ENCODE assay signal across 8 cellular contexts in the genomic region with DNA sequence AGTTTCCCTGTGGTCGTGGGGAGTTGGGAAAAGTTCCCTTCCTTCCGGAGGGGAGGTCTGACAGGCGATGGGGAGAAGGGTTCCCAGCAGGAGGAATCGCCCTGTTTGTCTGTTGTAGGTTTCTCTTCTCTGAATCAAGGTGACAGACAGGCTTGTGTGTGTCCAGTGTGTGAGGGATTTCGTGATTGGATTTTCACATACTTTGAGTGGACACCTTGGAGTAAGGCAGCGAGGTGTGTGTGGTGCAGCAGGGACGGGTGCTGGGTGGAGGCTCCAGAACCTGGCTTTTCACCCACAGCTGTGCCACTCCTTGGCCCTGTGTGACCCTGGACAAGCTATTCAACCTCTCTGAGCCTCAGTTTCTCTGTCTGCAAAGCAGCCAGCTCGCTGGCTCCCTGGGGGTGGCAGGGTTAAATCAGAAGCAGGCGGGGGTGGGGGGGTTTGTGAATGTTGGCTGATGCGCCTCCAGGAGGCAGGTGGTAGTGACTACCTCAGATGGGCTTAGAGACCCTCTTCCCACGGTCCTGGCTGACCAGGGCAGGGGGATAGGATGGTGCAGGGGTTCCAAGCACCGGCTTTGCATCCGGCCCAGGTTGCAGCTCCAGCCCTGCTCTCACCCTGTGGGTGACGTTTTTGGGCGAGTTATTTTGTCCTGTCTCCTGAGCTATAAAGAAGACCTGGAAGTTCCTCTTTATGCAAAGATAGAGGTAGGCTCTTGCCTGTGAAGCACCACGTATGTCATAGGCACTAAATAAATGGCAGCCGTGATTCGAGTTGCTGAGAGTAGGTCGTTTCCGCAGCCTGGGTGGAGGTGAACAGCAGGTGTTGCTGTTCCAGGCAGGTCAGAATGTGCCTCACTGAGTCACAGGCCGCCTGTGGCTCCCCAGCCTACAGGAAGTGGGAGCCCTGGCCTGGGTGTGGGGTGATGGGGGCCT. TPM values are rescaled to one million over a fixed set of nuclear protein-coding genes. Genes with fewer than 3 reads are reported as not detected.
A peak's percentile ranks its signal among the peaks of the same experiment; 100 is the strongest.
DNase-seq lines count a peak whose midpoint lies in the region; ATAC-seq and TF ChIP-seq lines count a peak whose summit lies in the region.

No MANE protein-coding gene starts in this region.

- no peaks in the 10 kb centered on the region for H3K79me2 ChIP-seq in HCT116 (ENCODE audit: insufficient read depth, low read length)

- peak overlapping the region; percentile 94 for H3K4me2 ChIP-seq in HCT116 (ENCODE audit: low read length)

- ATAC-seq in HCT116, result peak; percentile 36
- ATAC-seq in GM19455 (IDR thresholded peaks at IDR 0.05; ENCODE audit: unreplicated experiment), result no peak
- ATAC-seq in HG03135 (IDR thresholded peaks at IDR 0.05; ENCODE audit: unreplicated experiment), result no peak
- no peak for ATAC-seq in CD8-positive, alpha-beta T cell

- CTCF ChIA-PET in HCT116 (lab: Charles Lee), result interaction anchor here (0.8 kb wide), 1 partner anchor 25 kb away, joined by 4 read pairs; no protein-coding TSS in a partner anchor
- CTCF ChIA-PET in CD8-positive, alpha-beta T cell (lab: Charles Lee), result interaction anchor here (0.6 kb wide), 1 partner anchor 153 kb away, joined by 3 read pairs; no protein-coding TSS in a partner anchor

- H3K9me3 ChIP-seq in HCT116 (ENCODE audit: control insufficient read depth in 1 of 2, insufficient read depth in 1 of 2, low read depth in 1 of 2, low read length in 2 of 2) (no peaks in the 10 kb centered on the region), iPS DF 6.9 (ENCODE audit: control insufficient read depth, insufficient read depth, low read length) (no peaks in the 10 kb centered on the region)
- H3K9me3 ChIP-seq in CD8-positive, alpha-beta T cell (ENCODE audit: low read length), result no peaks in the 10 kb centered on the region

- DNase-seq in HCT116 (ENCODE audit: low read depth, low spot score) (no peak), iPS DF 6.9 (ENCODE audit: low read depth, low spot score) (no peak), islet precursor cell (no peak)
- no peak for DNase-seq in CD8-positive, alpha-beta T cell

- peaks cover 5% of the 10 kb centered on the region for H3K4me1 Mint-ChIP-seq in CD8-positive, alpha-beta T cell (ENCODE audit: low read depth)

- H3K36me3 Mint-ChIP-seq in CD8-positive, alpha-beta T cell, result no peaks in the 10 kb centered on the region

- H3K27me3 ChIP-seq in HCT116 (ENCODE audit: insufficient read depth, low read length) (no peaks in the 10 kb centered on the region), iPS DF 6.9 (ENCODE audit: control insufficient read depth, insufficient read depth, low read length) (peaks cover 2% of the 10 kb centered on the region; the same call in 1 of the 2 replicates)
- peaks cover 5% of the 10 kb centered on the region for H3K27me3 ChIP-seq in CD8-positive, alpha-beta T cell (ENCODE audit: insufficient read depth, low read length)

- H4K20me1 ChIP-seq in HCT116 (ENCODE audit: insufficient read depth), result no peaks in the 10 kb centered on the region

- H3K4me3 Mint-ChIP-seq in CD8-positive, alpha-beta T cell, result no peak overlapping the region

- no peak for TF ChIP-seq RAD21 in HCT116 (IDR thresholded peaks at IDR 0.05; ENCODE audit: low read depth)

- H3K4me3 ChIP-seq in HCT116 (replicated peaks in 1 of 2; ENCODE audit: low read depth in 1 of 2, low read length in 2 of 2), result peak overlapping the region; percentile 27 to 61
- H3K4me3 ChIP-seq in WI38 (ENCODE audit: low read depth, low read length), result peak overlapping the region; percentile 95
- H3K4me3 ChIP-seq in iPS DF 6.9 (ENCODE audit: low read length), result peak overlapping the region; percentile 49; the same call in 1 of the 2 replicates
- peak overlapping the region; percentile 33 to 49 (median 46) for H3K4me3 ChIP-seq in skin epidermis
- H3K4me3 ChIP-seq in CD8-positive, alpha-beta T cell (ENCODE audit: low read depth, low read length), result no peak overlapping the region

- RAD21 ChIA-PET in HCT116 (lab: Charles Lee; ENCODE audit: low non-redundant PET in 1 of 2, low total read pairs in 2 of 2, uncharacterized antibody in 2 of 2, unreplicated experiment in 2 of 2), result no interaction called here

- BruUV-seq in HCT116 (replicated peaks; lab: Mats Ljungman, UMichigan), result TSS peak; percentile 81

- WGBS in iPS DF 6.9 (ENCODE audit: insufficient coverage, insufficient read length), result no CpG with 5 or more reads among the region's 21 CpGs

- intact Hi-C loops in HCT116 (cut with micrococcal nuclease), result no loop called here
- intact Hi-C loops in CD8-positive, alpha-beta T cell (cut with DNase I, micrococcal nuclease), result no loop called here

- no peak for TF ChIP-seq CTCF in HCT116 (IDR thresholded peaks at IDR 0.05 in 2 of 3, conservative IDR thresholded peaks at IDR 0.05 in 1 of 3; ENCODE audit: borderline replicate concordance in 1 of 3, insufficient read depth in 1 of 3, low read depth in 2 of 3, low read length in 2 of 3)
- no peak for TF ChIP-seq CTCF in WI38 (IDR thresholded peaks at IDR 0.05; ENCODE audit: low read depth, low read length)
- no peak for TF ChIP-seq CTCF in CD8-positive, alpha-beta T cell (IDR thresholded peaks at IDR 0.05)

- peak overlapping the region; percentile 27; the same call in 1 of the 2 replicates for H3K9ac ChIP-seq in HCT116 (ENCODE audit: low read length)

- no peaks in the 10 kb centered on the region for H3K9me2 ChIP-seq in HCT116 (ENCODE audit: insufficient read depth)

- TF ChIP-seq POLR2A in HCT116 (IDR thresholded peaks at IDR 0.05; ENCODE audit: borderline replicate concordance, extremely low read depth, insufficient read depth, insufficient read length), result no peak

- no peak overlapping the region for H3K27ac Mint-ChIP-seq in CD8-positive, alpha-beta T cell

- H3K27me3 Mint-ChIP-seq in CD8-positive, alpha-beta T cell (ENCODE audit: low read depth), result peaks cover 37% of the 10 kb centered on the region

- H3K27ac ChIP-seq in HCT116 (ENCODE audit: low read depth, low read length), result no peak overlapping the region
- no peak overlapping the region for H3K27ac ChIP-seq in iPS DF 6.9 (ENCODE audit: low read length)
- peak overlapping the region in 19 of 21 experiments; percentile 18 to 90 (median 77) for H3K27ac ChIP-seq in skin epidermis
- no peak overlapping the region for H3K27ac ChIP-seq in CD8-positive, alpha-beta T cell (ENCODE audit: low read depth, low read length)

- H3K4me1 ChIP-seq in HCT116 (ENCODE audit: control insufficient read depth in 1 of 2, insufficient read depth in 2 of 2, low read length in 2 of 2) (peaks cover 15 to 28% of the 10 kb centered on the region in 2 experiments; a peak in 3 of 4 replicates), iPS DF 6.9 (ENCODE audit: control insufficient read depth, insufficient read depth, low read length) (peaks cover 6% of the 10 kb centered on the region)
- H3K4me1 ChIP-seq in CD8-positive, alpha-beta T cell (ENCODE audit: insufficient read depth, low read length), result no peaks in the 10 kb centered on the region

- POLR2A ChIA-PET in HCT116 (lab: Charles Lee), result interaction anchor here (0.7 to 1.0 kb wide), 2 partner anchors 9 to 56 kb away, joined by 3 read pairs; no protein-coding TSS in a partner anchor
- POLR2A ChIA-PET in CD8-positive, alpha-beta T cell (lab: Charles Lee), result no interaction called here

- H2AFZ ChIP-seq in HCT116 (ENCODE audit: low read depth, low read length, poor library complexity, severe bottlenecking), result peak overlapping the region; percentile 22

- no peaks in the 10 kb centered on the region for H3K36me3 ChIP-seq in HCT116 (ENCODE audit: control insufficient read depth in 1 of 2, insufficient read depth in 2 of 2, low read length in 2 of 2)
- H3K36me3 ChIP-seq in iPS DF 6.9 (ENCODE audit: control insufficient read depth, insufficient read depth, low read length), result no peaks in the 10 kb centered on the region
- no peaks in the 10 kb centered on the region for H3K36me3 ChIP-seq in CD8-positive, alpha-beta T cell (ENCODE audit: insufficient read depth, low read length)

- no peaks in the 10 kb centered on the region for H3K9me3 Mint-ChIP-seq in CD8-positive, alpha-beta T cell

TF ChIP-seq in HCT116, 20 proteins besides CTCF, POLR2A, EP300 and RAD21 (continues in another document):
- TF ChIP-seq EGR1 (IDR thresholded peaks at IDR 0.05; ENCODE audit: low read depth), result no peak
- no peak for TF ChIP-seq SIN3A (IDR thresholded peaks at IDR 0.05; ENCODE audit: low read depth)
- no peak for TF ChIP-seq CEBPB (IDR thresholded peaks at IDR 0.05; ENCODE audit: low read depth)
- TF ChIP-seq YY1 (IDR thresholded peaks at IDR 0.05; ENCODE audit: extremely low read depth, insufficient replicate concordance, low read depth, low read length), result no peak
- no peak for TF ChIP-seq TCF7L2 (IDR thresholded peaks at IDR 0.05; ENCODE audit: borderline replicate concordance, extremely low read depth, insufficient read depth, insufficient read length)
- no peak for TF ChIP-seq ZFX (IDR thresholded peaks at IDR 0.05)
- TF ChIP-seq FOSL1 (IDR thresholded peaks at IDR 0.05; ENCODE audit: low read depth), result no peak
- TF ChIP-seq, protein P1, sequence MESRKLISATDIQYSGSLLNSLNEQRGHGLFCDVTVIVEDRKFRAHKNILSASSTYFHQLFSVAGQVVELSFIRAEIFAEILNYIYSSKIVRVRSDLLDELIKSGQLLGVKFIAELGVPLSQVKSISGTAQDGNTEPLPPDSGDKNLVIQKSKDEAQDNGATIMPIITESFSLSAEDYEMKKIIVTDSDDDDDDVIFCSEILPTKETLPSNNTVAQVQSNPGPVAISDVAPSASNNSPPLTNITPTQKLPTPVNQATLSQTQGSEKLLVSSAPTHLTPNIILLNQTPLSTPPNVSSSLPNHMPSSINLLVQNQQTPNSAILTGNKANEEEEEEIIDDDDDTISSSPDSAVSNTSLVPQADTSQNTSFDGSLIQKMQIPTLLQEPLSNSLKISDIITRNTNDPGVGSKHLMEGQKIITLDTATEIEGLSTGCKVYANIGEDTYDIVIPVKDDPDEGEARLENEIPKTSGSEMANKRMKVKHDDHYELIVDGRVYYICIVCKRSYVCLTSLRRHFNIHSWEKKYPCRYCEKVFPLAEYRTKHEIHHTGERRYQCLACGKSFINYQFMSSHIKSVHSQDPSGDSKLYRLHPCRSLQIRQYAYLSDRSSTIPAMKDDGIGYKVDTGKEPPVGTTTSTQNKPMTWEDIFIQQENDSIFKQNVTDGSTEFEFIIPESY (IDR thresholded peaks at IDR 0.05; ENCODE audit: extremely low read depth, insufficient replicate concordance, low read length), result no peak
- no peak for TF ChIP-seq CBX3 (IDR thresholded peaks at IDR 0.05; ENCODE audit: low read depth)
- no peak for TF ChIP-seq SRF (IDR thresholded peaks at IDR 0.05; ENCODE audit: low read depth)
- no peak for TF ChIP-seq ELF1 (IDR thresholded peaks at IDR 0.05; ENCODE audit: borderline replicate concordance, low read depth)
- no peak for TF ChIP-seq SP1 (IDR thresholded peaks at IDR 0.05; ENCODE audit: low read depth)
- no peak for TF ChIP-seq EZH2phosphoT487 (IDR thresholded peaks at IDR 0.05; ENCODE audit: borderline replicate concordance)

RNA-seq across cellular contexts. Expression of a gene that starts 0.7 kb away (rescaled TPM):
- 0.49 TPM for total RNA-seq in HCT116 (2021; ENCODE audit: unreplicated experiment)
- polyA plus RNA-seq in HCT116 (2012), result 0.61 and 0.72 TPM in 2 replicates
- total RNA-seq in CD8-positive, alpha-beta T cell, result not detected

RNA-seq across cellular contexts. Expression of a gene that starts 50.7 kb away (rescaled TPM):
- total RNA-seq in HCT116 (2021; ENCODE audit: unreplicated experiment), result not detected
- 0.35 and 0.38 TPM in 2 replicates for polyA plus RNA-seq in HCT116 (2012)
- not detected for total RNA-seq in CD8-positive, alpha-beta T cell

Comparison
In these comparisons a context has a peak if more than half of its experiments do, and no peak if none do; other contexts are left out.
1. H3K27ac ChIP-seq: peak in skin epidermis (19 of 21); none in HCT116 (single experiment), iPS DF 6.9 (single experiment) and CD8-positive, alpha-beta T cell (single experiment).